In genomic region chr2:209141818-209142217, GRCh38 we compare ENCODE assay signal across 1 cellular context.
TF ChIP-seq lines count a peak whose summit lies in the region.

No MANE protein-coding gene starts in this region.

TF ChIP-seq in HepG2, 621 proteins besides CTCF, POLR2A, EP300 and RAD21:
- TF ChIP-seq RCOR2 (CRISPR knock-in tag; IDR thresholded peaks at IDR 0.05): no peak
- TF ChIP-seq HDAC1 (CRISPR knock-in tag; IDR thresholded peaks at IDR 0.05): no peak
- no peak for TF ChIP-seq DBP (CRISPR knock-in tag; IDR thresholded peaks at IDR 0.05; ENCODE audit: not compliant biosample characterization)
- TF ChIP-seq PRDM15 (CRISPR knock-in tag; IDR thresholded peaks at IDR 0.05): no peak
- TF ChIP-seq ZNF709 (CRISPR knock-in tag; IDR thresholded peaks at IDR 0.05): no peak
